In genomic region chr6:116764557-116764960, GRCh38 we compare ENCODE assay signal across 10 cellular contexts. TPM values are rescaled to one million over a fixed set of nuclear protein-coding genes. Genes with fewer than 3 reads are reported as not detected.
DNase-seq lines count a peak whose midpoint lies in the region; ATAC-seq and TF ChIP-seq lines count a peak whose summit lies in the region.
"Had no signal": no experiment of that assay in that cellular context is flagged by ENCODE, and none has a peak within 500 bp of the region (broad histone marks: within the 10 kb centered on the region; RNA-seq: fewer than 3 reads in every experiment).

No MANE protein-coding gene starts in this region.

- no peaks in the 10 kb centered on the region for H3K9me3 Mint-ChIP-seq in activated B cell treated with CpG ODN at 0.5 μM for 24 hours

- CTCF ChIA-PET in activated B cell treated with CpG ODN at 0.5 μM for 24 hours (lab: Charles Lee): no interaction called here

- no peak overlapping the region for H3K27ac Mint-ChIP-seq in activated B cell treated with CpG ODN at 0.5 μM for 24 hours

- no peaks in the 10 kb centered on the region for H3K4me1 ChIP-seq in cardiac muscle cell (ENCODE audit: low read depth)

- no peaks in the 10 kb centered on the region for H3K9me3 ChIP-seq in cardiac muscle cell (ENCODE audit: low read depth)

- DNase-seq in AG10803 (ENCODE audit: low read depth) (no peak), activated B cell treated with CpG ODN at 0.5 μM for 24 hours (no peak), cardiac muscle cell (ENCODE audit: low read depth in 1 of 2, low spot score in 1 of 2) (peak in 1 of 2 donors; percentile 15), omental fat pad (ENCODE audit: low spot score) (no peak), NCI-H146 (lab: John Stamatoyannopoulos, UW) (no peak), HK-2 (ENCODE audit: unreplicated experiment) (no peak), ACHN (no peak)
- DNase-seq: activated gamma-delta T cell, NCI-H748 treated with DMSO at 0.1 percent for 48 hours had no signal

- intact Hi-C loops in activated B cell treated with CpG ODN at 0.5 μM for 24 hours (cut with micrococcal nuclease): no loop called here

- POLR2A ChIA-PET in activated B cell treated with CpG ODN at 0.5 μM for 24 hours (lab: Charles Lee): no interaction called here

- peak overlapping the region; percentile 50 for H3K4me3 ChIP-seq in AG10803 (ENCODE audit: low read length)
- H3K4me3 ChIP-seq in cardiac muscle cell: peak overlapping the region; percentile 38

- H3K4me3 Mint-ChIP-seq in activated B cell treated with CpG ODN at 0.5 μM for 24 hours: peak overlapping the region; percentile 41

- H3K36me3 ChIP-seq in cardiac muscle cell: no peaks in the 10 kb centered on the region

- peaks cover 49% of the 10 kb centered on the region for H3K27me3 ChIP-seq in cardiac muscle cell

- TF ChIP-seq CTCF in AG10803 (conservative IDR thresholded peaks at IDR 0.05; ENCODE audit: low read length) (no peak), activated B cell treated with CpG ODN at 0.5 μM for 24 hours (IDR thresholded peaks at IDR 0.05) (no peak), cardiac muscle cell (IDR thresholded peaks at IDR 0.05; ENCODE audit: low read depth, low read length) (no peak), omental fat pad (IDR thresholded peaks at IDR 0.05) (no peak)

- in situ Hi-C loops in ACHN (cut with HindIII; ENCODE audit: low pct_ligation_motif_present, low pct_unique_long_range_greater_than_20kb, low sequenced_read_pairs): no loop called here

- H3K4me1 Mint-ChIP-seq in activated B cell treated with CpG ODN at 0.5 μM for 24 hours: peaks cover 10% of the 10 kb centered on the region

- no peak overlapping the region for H3K27ac ChIP-seq in cardiac muscle cell

- H3K27me3 Mint-ChIP-seq in activated B cell treated with CpG ODN at 0.5 μM for 24 hours: peaks cover 41% of the 10 kb centered on the region

- ATAC-seq in activated B cell treated with CpG ODN at 0.5 μM for 24 hours (ENCODE audit: low read depth): no peak
- ATAC-seq in omental fat pad (ENCODE audit: low FRiP score): peak; percentile 22
- ATAC-seq in esophagus mucosa: no peak

- H3K36me3 Mint-ChIP-seq in activated B cell treated with CpG ODN at 0.5 μM for 24 hours (ENCODE audit: low read depth): no peaks in the 10 kb centered on the region

RNA-seq across cellular contexts. Expression of gene FAM162B, which starts 1.0 kb away (rescaled TPM):
- not detected in 2 replicates for total RNA-seq in activated B cell treated with CpG ODN at 0.5 μM for 24 hours
- total RNA-seq in cardiac muscle cell: 0.39 TPM in 1 of 2 replicates, not detected in the other
- 0.56 and 0.61 TPM in 2 replicates for polyA plus RNA-seq in cardiac muscle cell
- total RNA-seq in omental fat pad: 10 to 100 TPM in 1 of 4 donors, 1 to 10 TPM in 3; 6.9 to 44.0 (median 8.9) TPM
- total RNA-seq in esophagus mucosa: 0.92 TPM
